In the genomic region with DNA sequence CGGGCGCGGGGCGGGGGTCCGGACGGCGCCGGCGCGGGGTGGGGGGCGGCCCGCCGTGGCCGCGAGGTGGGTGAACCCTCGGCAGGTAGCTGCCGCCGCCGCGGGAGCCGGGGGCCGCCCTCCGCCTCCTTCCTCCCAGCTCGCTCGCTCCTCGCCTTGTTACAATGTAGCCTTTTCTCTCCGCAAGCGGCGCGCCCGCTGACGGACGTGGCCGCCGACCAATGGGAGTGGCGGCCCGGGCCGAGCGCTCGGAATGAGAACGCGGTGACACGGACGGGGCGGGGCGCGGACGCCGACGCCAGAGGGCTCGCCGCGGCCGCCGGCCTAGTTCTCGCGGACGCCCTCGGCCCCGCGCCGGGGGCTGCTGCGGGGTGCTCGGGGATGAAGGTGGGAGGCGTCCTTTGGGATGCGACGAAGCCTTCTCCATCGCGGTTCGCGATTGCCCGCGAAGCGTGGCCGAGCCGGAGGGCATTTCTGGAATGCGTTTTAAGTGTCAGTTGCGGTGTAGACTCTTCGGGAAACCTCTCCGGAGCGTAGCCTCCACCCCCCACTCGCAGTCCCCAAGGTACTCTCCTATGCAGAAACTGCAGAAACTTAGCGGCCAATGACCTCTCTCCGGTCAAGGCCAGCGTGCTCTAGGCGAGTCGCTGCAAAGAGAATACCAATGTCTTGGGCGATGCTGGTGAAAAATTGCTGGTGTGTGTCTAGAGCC, we compare ENCODE assay signal across 1 cellular context.
TF ChIP-seq lines count a peak whose summit lies in the region.

No MANE protein-coding gene starts in this region.

TF ChIP-seq in HepG2, 621 proteins besides CTCF, POLR2A, EP300 and RAD21 (continued from another document and continues in another):
- TF ChIP-seq, protein P1, sequence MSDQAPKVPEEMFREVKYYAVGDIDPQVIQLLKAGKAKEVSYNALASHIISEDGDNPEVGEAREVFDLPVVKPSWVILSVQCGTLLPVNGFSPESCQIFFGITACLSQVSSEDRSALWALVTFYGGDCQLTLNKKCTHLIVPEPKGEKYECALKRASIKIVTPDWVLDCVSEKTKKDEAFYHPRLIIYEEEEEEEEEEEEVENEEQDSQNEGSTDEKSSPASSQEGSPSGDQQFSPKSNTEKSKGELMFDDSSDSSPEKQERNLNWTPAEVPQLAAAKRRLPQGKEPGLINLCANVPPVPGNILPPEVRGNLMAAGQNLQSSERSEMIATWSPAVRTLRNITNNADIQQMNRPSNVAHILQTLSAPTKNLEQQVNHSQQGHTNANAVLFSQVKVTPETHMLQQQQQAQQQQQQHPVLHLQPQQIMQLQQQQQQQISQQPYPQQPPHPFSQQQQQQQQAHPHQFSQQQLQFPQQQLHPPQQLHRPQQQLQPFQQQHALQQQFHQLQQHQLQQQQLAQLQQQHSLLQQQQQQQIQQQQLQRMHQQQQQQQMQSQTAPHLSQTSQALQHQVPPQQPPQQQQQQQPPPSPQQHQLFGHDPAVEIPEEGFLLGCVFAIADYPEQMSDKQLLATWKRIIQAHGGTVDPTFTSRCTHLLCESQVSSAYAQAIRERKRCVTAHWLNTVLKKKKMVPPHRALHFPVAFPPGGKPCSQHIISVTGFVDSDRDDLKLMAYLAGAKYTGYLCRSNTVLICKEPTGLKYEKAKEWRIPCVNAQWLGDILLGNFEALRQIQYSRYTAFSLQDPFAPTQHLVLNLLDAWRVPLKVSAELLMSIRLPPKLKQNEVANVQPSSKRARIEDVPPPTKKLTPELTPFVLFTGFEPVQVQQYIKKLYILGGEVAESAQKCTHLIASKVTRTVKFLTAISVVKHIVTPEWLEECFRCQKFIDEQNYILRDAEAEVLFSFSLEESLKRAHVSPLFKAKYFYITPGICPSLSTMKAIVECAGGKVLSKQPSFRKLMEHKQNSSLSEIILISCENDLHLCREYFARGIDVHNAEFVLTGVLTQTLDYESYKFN (CRISPR knock-in tag; conservative IDR thresholded peaks at IDR 0.05) = no peak
- peak; percentile 48 for TF ChIP-seq ZNF781 (CRISPR knock-in tag; IDR thresholded peaks at IDR 0.05; ENCODE audit: borderline replicate concordance, not compliant biosample characterization)
- no peak for TF ChIP-seq TARDBP (CRISPR knock-in tag; IDR thresholded peaks at IDR 0.05)
- no peak for TF ChIP-seq MXI1 (IDR thresholded peaks at IDR 0.05; ENCODE audit: borderline replicate concordance, low read depth, low read length)
- no peak for TF ChIP-seq ZNF556 (CRISPR knock-in tag; IDR thresholded peaks at IDR 0.05; ENCODE audit: borderline replicate concordance)
- TF ChIP-seq ZNF143 (CRISPR knock-in tag; IDR thresholded peaks at IDR 0.05) = no peak
- TF ChIP-seq CBFB (CRISPR knock-in tag; IDR thresholded peaks at IDR 0.05) = 0 out of 2 replicates have a peak, but pooled peaks have one; percentile 40
- TF ChIP-seq KAT2B (IDR thresholded peaks at IDR 0.05; ENCODE audit: borderline replicate concordance, low read depth, low read length) = no peak
- TF ChIP-seq, protein P2, sequence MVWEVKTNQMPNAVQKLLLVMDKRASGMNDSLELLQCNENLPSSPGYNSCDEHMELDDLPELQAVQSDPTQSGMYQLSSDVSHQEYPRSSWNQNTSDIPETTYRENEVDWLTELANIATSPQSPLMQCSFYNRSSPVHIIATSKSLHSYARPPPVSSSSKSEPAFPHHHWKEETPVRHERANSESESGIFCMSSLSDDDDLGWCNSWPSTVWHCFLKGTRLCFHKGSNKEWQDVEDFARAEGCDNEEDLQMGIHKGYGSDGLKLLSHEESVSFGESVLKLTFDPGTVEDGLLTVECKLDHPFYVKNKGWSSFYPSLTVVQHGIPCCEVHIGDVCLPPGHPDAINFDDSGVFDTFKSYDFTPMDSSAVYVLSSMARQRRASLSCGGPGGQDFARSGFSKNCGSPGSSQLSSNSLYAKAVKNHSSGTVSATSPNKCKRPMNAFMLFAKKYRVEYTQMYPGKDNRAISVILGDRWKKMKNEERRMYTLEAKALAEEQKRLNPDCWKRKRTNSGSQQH (CRISPR knock-in tag; IDR thresholded peaks at IDR 0.05; ENCODE audit: low read depth) = no peak
- TF ChIP-seq MTF1 (CRISPR knock-in tag; IDR thresholded peaks at IDR 0.05) = no peak
- TF ChIP-seq, protein P3, sequence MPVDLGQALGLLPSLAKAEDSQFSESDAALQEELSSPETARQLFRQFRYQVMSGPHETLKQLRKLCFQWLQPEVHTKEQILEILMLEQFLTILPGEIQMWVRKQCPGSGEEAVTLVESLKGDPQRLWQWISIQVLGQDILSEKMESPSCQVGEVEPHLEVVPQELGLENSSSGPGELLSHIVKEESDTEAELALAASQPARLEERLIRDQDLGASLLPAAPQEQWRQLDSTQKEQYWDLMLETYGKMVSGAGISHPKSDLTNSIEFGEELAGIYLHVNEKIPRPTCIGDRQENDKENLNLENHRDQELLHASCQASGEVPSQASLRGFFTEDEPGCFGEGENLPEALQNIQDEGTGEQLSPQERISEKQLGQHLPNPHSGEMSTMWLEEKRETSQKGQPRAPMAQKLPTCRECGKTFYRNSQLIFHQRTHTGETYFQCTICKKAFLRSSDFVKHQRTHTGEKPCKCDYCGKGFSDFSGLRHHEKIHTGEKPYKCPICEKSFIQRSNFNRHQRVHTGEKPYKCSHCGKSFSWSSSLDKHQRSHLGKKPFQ (CRISPR knock-in tag; IDR thresholded peaks at IDR 0.05; ENCODE audit: insufficient replicate concordance) = no peak
- no peak for TF ChIP-seq ZNF460 (CRISPR knock-in tag; IDR thresholded peaks at IDR 0.05; ENCODE audit: borderline replicate concordance)
- no peak for TF ChIP-seq ZNF562 (CRISPR knock-in tag; IDR thresholded peaks at IDR 0.05; ENCODE audit: borderline replicate concordance)
- TF ChIP-seq ZFX (CRISPR knock-in tag; IDR thresholded peaks at IDR 0.05; ENCODE audit: low read depth) = peak; percentile 91
- TF ChIP-seq PHF20 (CRISPR knock-in tag; IDR thresholded peaks at IDR 0.05) = peak; percentile 70
- 0 out of 2 replicates have a peak, but pooled peaks have one; percentile 28 for TF ChIP-seq ZNF431 (CRISPR knock-in tag; IDR thresholded peaks at IDR 0.05; ENCODE audit: borderline replicate concordance, low read depth)
- TF ChIP-seq, protein P4, sequence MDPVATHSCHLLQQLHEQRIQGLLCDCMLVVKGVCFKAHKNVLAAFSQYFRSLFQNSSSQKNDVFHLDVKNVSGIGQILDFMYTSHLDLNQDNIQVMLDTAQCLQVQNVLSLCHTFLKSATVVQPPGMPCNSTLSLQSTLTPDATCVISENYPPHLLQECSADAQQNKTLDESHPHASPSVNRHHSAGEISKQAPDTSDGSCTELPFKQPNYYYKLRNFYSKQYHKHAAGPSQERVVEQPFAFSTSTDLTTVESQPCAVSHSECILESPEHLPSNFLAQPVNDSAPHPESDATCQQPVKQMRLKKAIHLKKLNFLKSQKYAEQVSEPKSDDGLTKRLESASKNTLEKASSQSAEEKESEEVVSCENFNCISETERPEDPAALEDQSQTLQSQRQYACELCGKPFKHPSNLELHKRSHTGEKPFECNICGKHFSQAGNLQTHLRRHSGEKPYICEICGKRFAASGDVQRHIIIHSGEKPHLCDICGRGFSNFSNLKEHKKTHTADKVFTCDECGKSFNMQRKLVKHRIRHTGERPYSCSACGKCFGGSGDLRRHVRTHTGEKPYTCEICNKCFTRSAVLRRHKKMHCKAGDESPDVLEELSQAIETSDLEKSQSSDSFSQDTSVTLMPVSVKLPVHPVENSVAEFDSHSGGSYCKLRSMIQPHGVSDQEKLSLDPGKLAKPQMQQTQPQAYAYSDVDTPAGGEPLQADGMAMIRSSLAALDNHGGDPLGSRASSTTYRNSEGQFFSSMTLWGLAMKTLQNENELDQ (CRISPR knock-in tag; IDR thresholded peaks at IDR 0.05; ENCODE audit: borderline replicate concordance) = no peak
- TF ChIP-seq ATF7-NPFF (CRISPR knock-in tag; IDR thresholded peaks at IDR 0.05; ENCODE audit: low read depth) = peak; percentile 78
- peak; percentile 66; the same call in 1 of the 2 replicates for TF ChIP-seq SP4 (CRISPR knock-in tag; IDR thresholded peaks at IDR 0.05)
- no peak for TF ChIP-seq SNAPC2 (CRISPR knock-in tag; IDR thresholded peaks at IDR 0.05)
- TF ChIP-seq ZNF383 (CRISPR knock-in tag; IDR thresholded peaks at IDR 0.05; ENCODE audit: borderline replicate concordance) = no peak
- TF ChIP-seq SAP130 (CRISPR knock-in tag; IDR thresholded peaks at IDR 0.05; ENCODE audit: low read depth) = peak; percentile 77
- TF ChIP-seq PHF8 (CRISPR knock-in tag; IDR thresholded peaks at IDR 0.05) = peak; percentile 84
- TF ChIP-seq SALL1 (CRISPR knock-in tag; IDR thresholded peaks at IDR 0.05) = peak; percentile 67; the same call in 1 of the 2 replicates
- TF ChIP-seq, protein P5, sequence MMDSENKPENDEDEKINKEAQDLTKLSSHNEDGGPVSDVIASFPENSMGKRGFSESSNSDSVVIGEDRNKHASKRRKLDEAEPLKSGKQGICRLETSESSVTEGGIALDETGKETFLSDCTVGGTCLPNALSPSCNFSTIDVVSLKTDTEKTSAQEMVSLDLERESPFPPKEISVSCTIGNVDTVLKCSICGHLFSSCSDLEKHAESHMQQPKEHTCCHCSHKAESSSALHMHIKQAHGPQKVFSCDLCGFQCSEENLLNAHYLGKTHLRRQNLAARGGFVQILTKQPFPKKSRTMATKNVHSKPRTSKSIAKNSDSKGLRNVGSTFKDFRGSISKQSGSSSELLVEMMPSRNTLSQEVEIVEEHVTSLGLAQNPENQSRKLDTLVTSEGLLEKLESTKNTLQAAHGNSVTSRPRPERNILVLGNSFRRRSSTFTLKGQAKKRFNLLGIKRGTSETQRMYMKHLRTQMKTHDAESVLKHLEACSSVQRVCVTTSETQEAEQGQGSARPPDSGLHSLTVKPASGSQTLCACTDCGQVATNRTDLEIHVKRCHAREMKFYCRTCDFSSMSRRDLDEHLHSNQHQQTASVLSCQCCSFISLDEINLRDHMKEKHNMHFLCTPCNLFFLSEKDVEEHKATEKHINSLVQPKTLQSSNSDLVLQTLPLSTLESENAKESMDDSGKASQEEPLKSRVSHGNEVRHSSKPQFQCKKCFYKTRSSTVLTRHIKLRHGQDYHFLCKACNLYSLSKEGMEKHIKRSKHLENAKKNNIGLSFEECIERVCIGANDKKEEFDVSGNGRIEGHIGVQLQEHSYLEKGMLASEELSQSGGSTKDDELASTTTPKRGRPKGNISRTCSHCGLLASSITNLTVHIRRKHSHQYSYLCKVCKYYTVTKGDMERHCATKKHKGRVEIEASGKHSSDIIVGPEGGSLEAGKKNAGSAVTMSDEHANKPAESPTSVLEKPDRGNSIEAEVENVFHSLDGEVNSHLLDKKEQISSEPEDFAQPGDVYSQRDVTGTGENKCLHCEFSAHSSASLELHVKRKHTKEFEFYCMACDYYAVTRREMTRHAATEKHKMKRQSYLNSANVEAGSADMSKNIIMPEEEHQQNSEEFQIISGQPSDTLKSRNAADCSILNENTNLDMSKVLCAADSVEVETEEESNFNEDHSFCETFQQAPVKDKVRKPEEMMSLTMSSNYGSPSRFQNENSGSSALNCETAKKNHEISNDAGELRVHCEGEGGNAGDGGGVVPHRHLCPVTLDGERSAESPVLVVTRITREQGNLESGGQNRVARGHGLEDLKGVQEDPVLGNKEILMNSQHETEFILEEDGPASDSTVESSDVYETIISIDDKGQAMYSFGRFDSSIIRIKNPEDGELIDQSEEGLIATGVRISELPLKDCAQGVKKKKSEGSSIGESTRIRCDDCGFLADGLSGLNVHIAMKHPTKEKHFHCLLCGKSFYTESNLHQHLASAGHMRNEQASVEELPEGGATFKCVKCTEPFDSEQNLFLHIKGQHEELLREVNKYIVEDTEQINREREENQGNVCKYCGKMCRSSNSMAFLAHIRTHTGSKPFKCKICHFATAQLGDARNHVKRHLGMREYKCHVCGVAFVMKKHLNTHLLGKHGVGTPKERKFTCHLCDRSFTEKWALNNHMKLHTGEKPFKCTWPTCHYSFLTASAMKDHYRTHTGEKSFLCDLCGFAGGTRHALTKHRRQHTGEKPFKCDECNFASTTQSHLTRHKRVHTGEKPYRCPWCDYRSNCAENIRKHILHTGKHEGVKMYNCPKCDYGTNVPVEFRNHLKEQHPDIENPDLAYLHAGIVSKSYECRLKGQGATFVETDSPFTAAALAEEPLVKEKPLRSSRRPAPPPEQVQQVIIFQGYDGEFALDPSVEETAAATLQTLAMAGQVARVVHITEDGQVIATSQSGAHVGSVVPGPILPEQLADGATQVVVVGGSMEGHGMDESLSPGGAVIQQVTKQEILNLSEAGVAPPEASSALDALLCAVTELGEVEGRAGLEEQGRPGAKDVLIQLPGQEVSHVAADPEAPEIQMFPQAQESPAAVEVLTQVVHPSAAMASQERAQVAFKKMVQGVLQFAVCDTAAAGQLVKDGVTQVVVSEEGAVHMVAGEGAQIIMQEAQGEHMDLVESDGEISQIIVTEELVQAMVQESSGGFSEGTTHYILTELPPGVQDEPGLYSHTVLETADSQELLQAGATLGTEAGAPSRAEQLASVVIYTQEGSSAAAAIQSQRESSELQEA (CRISPR knock-in tag; IDR thresholded peaks at IDR 0.05; ENCODE audit: not compliant biosample characterization) = no peak
- TF ChIP-seq, protein P6, sequence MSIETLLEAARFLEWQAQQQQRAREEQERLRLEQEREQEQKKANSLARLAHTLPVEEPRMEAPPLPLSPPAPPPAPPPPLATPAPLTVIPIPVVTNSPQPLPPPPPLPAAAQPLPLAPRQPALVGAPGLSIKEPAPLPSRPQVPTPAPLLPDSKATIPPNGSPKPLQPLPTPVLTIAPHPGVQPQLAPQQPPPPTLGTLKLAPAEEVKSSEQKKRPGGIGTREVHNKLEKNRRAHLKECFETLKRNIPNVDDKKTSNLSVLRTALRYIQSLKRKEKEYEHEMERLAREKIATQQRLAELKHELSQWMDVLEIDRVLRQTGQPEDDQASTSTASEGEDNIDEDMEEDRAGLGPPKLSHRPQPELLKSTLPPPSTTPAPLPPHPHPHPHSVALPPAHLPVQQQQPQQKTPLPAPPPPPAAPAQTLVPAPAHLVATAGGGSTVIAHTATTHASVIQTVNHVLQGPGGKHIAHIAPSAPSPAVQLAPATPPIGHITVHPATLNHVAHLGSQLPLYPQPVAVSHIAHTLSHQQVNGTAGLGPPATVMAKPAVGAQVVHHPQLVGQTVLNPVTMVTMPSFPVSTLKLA (IDR thresholded peaks at IDR 0.05) = no peak
- no peak for TF ChIP-seq ZSCAN12 (CRISPR knock-in tag; IDR thresholded peaks at IDR 0.05)
- TF ChIP-seq GPN1 (CRISPR knock-in tag; IDR thresholded peaks at IDR 0.05; ENCODE audit: borderline replicate concordance) = no peak
- peak; percentile 90 for TF ChIP-seq HNRNPLL (IDR thresholded peaks at IDR 0.05; ENCODE audit: low read depth, low read length, poor library complexity, severe bottlenecking)
- no peak; the same call in 1 of the 2 replicates for TF ChIP-seq RARA (CRISPR knock-in tag; IDR thresholded peaks at IDR 0.05)
- TF ChIP-seq MYC (CRISPR knock-in tag; IDR thresholded peaks at IDR 0.05; ENCODE audit: borderline replicate concordance) = no peak
- no peak for TF ChIP-seq MAFK (conservative IDR thresholded peaks at IDR 0.05 in 1 of 2, IDR thresholded peaks at IDR 0.05 in 1 of 2; ENCODE audit: low read length in 2 of 2)
- no peak for TF ChIP-seq ZNF121 (CRISPR knock-in tag; IDR thresholded peaks at IDR 0.05)
- TF ChIP-seq RFX5 (IDR thresholded peaks at IDR 0.05; ENCODE audit: low read depth, low read length) = no peak
- TF ChIP-seq ZNF644 (CRISPR knock-in tag; IDR thresholded peaks at IDR 0.05; ENCODE audit: low read depth) = no peak
- no peak for TF ChIP-seq JUND (CRISPR knock-in tag; IDR thresholded peaks at IDR 0.05)
- no peak for TF ChIP-seq BRCA1 (CRISPR knock-in tag; IDR thresholded peaks at IDR 0.05)
- no peak for TF ChIP-seq ZNF180 (CRISPR knock-in tag; IDR thresholded peaks at IDR 0.05; ENCODE audit: borderline replicate concordance, low read depth)
